16 cellular contexts compared by ENCODE assay signal in the genomic region with DNA sequence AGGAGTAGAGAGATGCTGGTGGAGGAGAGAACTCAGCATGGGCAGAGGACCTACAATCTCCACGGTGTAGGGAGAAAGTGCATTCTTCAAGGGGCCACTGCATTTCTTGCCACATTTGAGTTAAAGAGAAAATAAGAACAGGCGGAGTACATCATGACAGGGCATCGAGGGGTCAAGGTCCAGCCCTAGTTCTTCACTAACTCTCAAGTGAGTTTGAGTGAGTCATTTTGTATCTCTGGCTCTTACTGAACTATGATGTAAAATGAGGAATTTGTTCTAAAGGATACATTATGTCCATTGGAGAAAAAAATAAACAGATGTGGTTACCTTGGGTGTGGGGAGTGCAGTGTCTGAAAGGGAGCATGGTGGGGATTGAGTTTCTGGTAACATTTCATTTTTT.
A peak's percentile ranks its signal among the peaks of the same experiment; 100 is the strongest.
DNase-seq lines count a peak whose midpoint lies in the region; ATAC-seq and TF ChIP-seq lines count a peak whose summit lies in the region.
"Had no signal": no experiment of that assay in that cellular context is flagged by ENCODE, and none has a peak within 500 bp of the region (broad histone marks: within the 10 kb centered on the region; RNA-seq: fewer than 3 reads in every experiment).

No MANE protein-coding gene starts in this region.

- H3K4me3 Mint-ChIP-seq in MCF 10A (ENCODE audit: unreplicated experiment): no peak overlapping the region
- no peak overlapping the region for H3K4me3 Mint-ChIP-seq in activated T-helper 17 cell treated with anti-CD3 and anti-CD28 coated beads, Interleukin-2, amount 50 U/mL, for 72 hours
- H3K4me3 Mint-ChIP-seq: CD8-positive, alpha-beta memory T cell; H9; IgD-negative memory B cell had no signal

- H3K4me1 Mint-ChIP-seq in MCF 10A (ENCODE audit: insufficient read depth, unreplicated experiment): peaks cover 9% of the 10 kb centered on the region
- no peaks in the 10 kb centered on the region for H3K4me1 Mint-ChIP-seq in activated T-helper 17 cell treated with anti-CD3 and anti-CD28 coated beads, Interleukin-2, amount 50 U/mL, for 72 hours
- H3K4me1 Mint-ChIP-seq: CD8-positive, alpha-beta memory T cell; H9; IgD-negative memory B cell had no signal

- H3K9me3 ChIP-seq in breast epithelium: no peaks in the 10 kb centered on the region
- H3K9me3 ChIP-seq in ovary: no peaks in the 10 kb centered on the region
- H3K9me3 ChIP-seq: BLaER1 had no signal

- TF ChIP-seq CTCF in MCF 10A (IDR thresholded peaks at IDR 0.05; ENCODE audit: unreplicated experiment): no peak
- TF ChIP-seq CTCF in breast epithelium (IDR thresholded peaks at IDR 0.05): no peak
- no peak for TF ChIP-seq CTCF in fibroblast of mammary gland (conservative IDR thresholded peaks at IDR 0.05; ENCODE audit: control insufficient read depth, insufficient read depth, low read depth, low read length)
- no peak for TF ChIP-seq CTCF in ovary (IDR thresholded peaks at IDR 0.05)

- TF ChIP-seq EP300 in ovary (IDR thresholded peaks at IDR 0.05): no peak

- H3K36me3 ChIP-seq in breast epithelium (no peaks in the 10 kb centered on the region), ovary (no peaks in the 10 kb centered on the region)
- H3K36me3 ChIP-seq: BLaER1 had no signal

- TF ChIP-seq POLR2A in breast epithelium (IDR thresholded peaks at IDR 0.05) (no peak), ovary (IDR thresholded peaks at IDR 0.05) (no peak)

- no peaks in the 10 kb centered on the region for H3K9me3 Mint-ChIP-seq in MCF 10A (ENCODE audit: unreplicated experiment)
- no peaks in the 10 kb centered on the region for H3K9me3 Mint-ChIP-seq in activated T-helper 17 cell treated with anti-CD3 and anti-CD28 coated beads, Interleukin-2, amount 50 U/mL, for 72 hours
- H3K9me3 Mint-ChIP-seq: CD8-positive, alpha-beta memory T cell; H9 had no signal

- 38 to 47% (median 38%) methylated on average over 3 of the region's 3 CpGs for WGBS in ovary, 3 donors

- no peaks in the 10 kb centered on the region for H3K27me3 ChIP-seq in breast epithelium
- no peaks in the 10 kb centered on the region for H3K27me3 ChIP-seq in ovary
- H3K27me3 ChIP-seq: BLaER1 had no signal

- POLR2A ChIA-PET in MCF 10A (lab: Yijun Ruan, JAX): no interaction called here

- CTCF ChIA-PET in MCF 10A (lab: Yijun Ruan, JAX): interaction anchor here (1.2 kb wide), 1 partner anchor 18 kb away, joined by 4 read pairs; no protein-coding TSS in a partner anchor

- H3K36me3 Mint-ChIP-seq in MCF 10A (ENCODE audit: insufficient read depth, unreplicated experiment): peaks cover 6% of the 10 kb centered on the region
- H3K36me3 Mint-ChIP-seq in activated T-helper 17 cell treated with anti-CD3 and anti-CD28 coated beads, Interleukin-2, amount 50 U/mL, for 72 hours (ENCODE audit: low read depth): no peaks in the 10 kb centered on the region
- H3K36me3 Mint-ChIP-seq: CD8-positive, alpha-beta memory T cell; IgD-negative memory B cell had no signal

- no peak overlapping the region for H3K27ac Mint-ChIP-seq in MCF 10A (ENCODE audit: low read depth, unreplicated experiment)
- no peak overlapping the region for H3K27ac Mint-ChIP-seq in activated T-helper 17 cell treated with anti-CD3 and anti-CD28 coated beads, Interleukin-2, amount 50 U/mL, for 72 hours
- H3K27ac Mint-ChIP-seq: CD8-positive, alpha-beta memory T cell; H9; IgD-negative memory B cell had no signal

- intact Hi-C loops in MCF 10A (cut with micrococcal nuclease): no loop called here
- intact Hi-C loops in breast epithelium (cut with DNase I; ENCODE audit: low total_unique reads): no loop called here
- intact Hi-C loops in ovary (cut with DNase I): no loop called here

- peak; percentile 57 for DNase-seq in MCF 10A (ENCODE audit: unreplicated experiment)
- no peak for DNase-seq in breast epithelium (ENCODE audit: low spot score in 2 of 2)
- DNase-seq in fibroblast of mammary gland (ENCODE audit: low read depth): peak; percentile 35
- DNase-seq in ovary: peak in 3 of 5 donors; percentile 22 to 68 (median 57)
- DNase-seq in NCI-H82 (lab: John Stamatoyannopoulos, UW): no peak
- DNase-seq in COLO668 (lab: John Stamatoyannopoulos, UW; ENCODE audit: unreplicated experiment): no peak
- DNase-seq: 8988T; CD8-positive, alpha-beta memory T cell; H9; NCI-H1436; NCI-H2029 treated with DMSO at 0.1 percent for 48 hours; NCI-H510A had no signal

- no peak for ATAC-seq in HG03342 (IDR thresholded peaks at IDR 0.05; ENCODE audit: unreplicated experiment)
- no peak for ATAC-seq in activated T-helper 17 cell treated with anti-CD3 and anti-CD28 coated beads, Interleukin-2, amount 50 U/mL, for 72 hours (replicated peaks)

- H3K4me3 ChIP-seq in breast epithelium (no peak overlapping the region), fibroblast of mammary gland (ENCODE audit: control insufficient read depth, low read depth, low read length) (no peak overlapping the region), ovary (no peak overlapping the region)
- H3K4me3 ChIP-seq: BLaER1 had no signal

- no TSS peak for BruUV-seq in MCF 10A (replicated peaks; lab: Mats Ljungman, UMichigan)

- H3K4me1 ChIP-seq in breast epithelium (no peaks in the 10 kb centered on the region), ovary (ENCODE audit: insufficient read depth) (peaks cover 2% of the 10 kb centered on the region)
- H3K4me1 ChIP-seq: BLaER1 had no signal

- no peak overlapping the region for H3K27ac ChIP-seq in breast epithelium
- no peak overlapping the region for H3K27ac ChIP-seq in ovary
- H3K27ac ChIP-seq: BLaER1 had no signal

- no peaks in the 10 kb centered on the region for H3K27me3 Mint-ChIP-seq in MCF 10A (ENCODE audit: insufficient read depth, unreplicated experiment)
- peaks cover 12% of the 10 kb centered on the region for H3K27me3 Mint-ChIP-seq in activated T-helper 17 cell treated with anti-CD3 and anti-CD28 coated beads, Interleukin-2, amount 50 U/mL, for 72 hours

Comparison
In these comparisons a context has a peak if more than half of its experiments do, and no peak if none do; other contexts are left out.
1. DNase-seq: peak in MCF 10A (single experiment), fibroblast of mammary gland (single experiment) and ovary (3 of 5); none in breast epithelium (0 of 2), NCI-H82 (single experiment) and COLO668 (single experiment).